In genomic region chr4:185196437-185196836, GRCh38 we compare ENCODE assay signal across 2 cellular contexts.
TF ChIP-seq lines count a peak whose summit lies in the region.

No MANE protein-coding gene starts in this region.

TF ChIP-seq in HEK293, 187 proteins besides CTCF, POLR2A, EP300 and RAD21:
- TF ChIP-seq PRDM6 (tag by site-specific recombination; IDR thresholded peaks at IDR 0.05) = 0 out of 2 replicates have a peak, but pooled peaks have one; percentile 5
- no peak for TF ChIP-seq ZNF626 (tag by site-specific recombination; IDR thresholded peaks at IDR 0.05)
- no peak for TF ChIP-seq ZNF292 (tag by site-specific recombination; IDR thresholded peaks at IDR 0.05; ENCODE audit: borderline replicate concordance, low read depth)
- TF ChIP-seq ZNF404 (tag by site-specific recombination; IDR thresholded peaks at IDR 0.05) = no peak
- no peak for TF ChIP-seq KLF16 (tag by site-specific recombination; IDR thresholded peaks at IDR 0.05)
- no peak for TF ChIP-seq ZNF529 (tag by site-specific recombination; IDR thresholded peaks at IDR 0.05; ENCODE audit: insufficient replicate concordance)
- no peak for TF ChIP-seq ZBTB8A (tag by site-specific recombination; IDR thresholded peaks at IDR 0.05)

TF ChIP-seq in SK-N-SH, 30 proteins besides CTCF, POLR2A, EP300 and RAD21 (continued from another document):
- TF ChIP-seq REST (IDR thresholded peaks at IDR 0.05; ENCODE audit: low read depth, low read length) (no peak), CHD2 (IDR thresholded peaks at IDR 0.05; ENCODE audit: low read length, partially characterized antibody) (no peak), FOSL2 (IDR thresholded peaks at IDR 0.05; ENCODE audit: borderline replicate concordance, low read depth) (0 out of 2 replicates have a peak, but pooled peaks have one; percentile 12), USF1 (IDR thresholded peaks at IDR 0.05; ENCODE audit: borderline replicate concordance, low read depth) (no peak), RCOR1 (IDR thresholded peaks at IDR 0.05; ENCODE audit: low read length) (no peak), JUND (IDR thresholded peaks at IDR 0.05) (peak; percentile 38; the same call in 1 of the 2 replicates), TCF12 (IDR thresholded peaks at IDR 0.05) (peak; percentile 10; the same call in 1 of the 2 replicates)
